Comparison of ENCODE assay signal across 15 cellular contexts in genomic region chr1:18279713-18280074, GRCh38.
"Had no signal": no experiment of that assay in that cellular context is flagged by ENCODE, and none has a peak within 500 bp of the region (broad histone marks: within the 10 kb centered on the region; RNA-seq: fewer than 3 reads in every experiment).

No MANE protein-coding gene starts in this region.

- H3K4me1 Mint-ChIP-seq: activated CD4-positive, alpha-beta T cell treated with anti-CD3 and anti-CD28 coated beads, Interleukin-2, amount 10 ng/mL, durations not matched to agents 7 days and 5 days; activated naive CD8-positive, alpha-beta T cell treated with anti-CD3 and anti-CD28 coated beads for 36 hours; natural killer cell; stimulated activated memory B cell treated with anti-CD40 and anti-IgM and Interleukin-4, amounts not matched to agents 10 μg/mL and 1 μg/mL and 100 μg/mL, for 72 hours had no signal

- H3K4me3 Mint-ChIP-seq: activated CD4-positive, alpha-beta T cell treated with anti-CD3 and anti-CD28 coated beads, Interleukin-2, amount 10 ng/mL, durations not matched to agents 7 days and 5 days; activated naive CD8-positive, alpha-beta T cell treated with anti-CD3 and anti-CD28 coated beads for 36 hours; natural killer cell; stimulated activated memory B cell treated with anti-CD40 and anti-IgM and Interleukin-4, amounts not matched to agents 10 μg/mL and 1 μg/mL and 100 μg/mL, for 72 hours had no signal

- DNase-seq: activated CD4-positive, alpha-beta T cell treated with anti-CD3 and anti-CD28 coated beads, Interleukin-2, amount 10 ng/mL, durations not matched to agents 7 days and 5 days; activated CD8-positive, alpha-beta memory T cell treated with anti-CD3 and anti-CD28 coated beads for 24 hours; activated naive CD8-positive, alpha-beta T cell treated with anti-CD3 and anti-CD28 coated beads for 36 hours; body of pancreas; cortex of kidney; effector CD8-positive, alpha-beta T cell; foreskin keratinocyte; glutamatergic neuron; kidney; left ventricle myocardium inferior; natural killer cell; stimulated activated CD4-positive, alpha-beta T cell treated with anti-CD3 and anti-CD28 coated beads, Interleukin-2, amount 100 ng/mL, for 48 hours; thyroid gland; uterus had no signal

- H3K27ac ChIP-seq: body of pancreas, foreskin keratinocyte, left ventricle myocardium inferior, thyroid gland, uterus had no signal

- H3K4me3 ChIP-seq: body of pancreas, left ventricle myocardium inferior, thyroid gland, uterus had no signal

- H3K36me3 Mint-ChIP-seq: activated naive CD8-positive, alpha-beta T cell treated with anti-CD3 and anti-CD28 coated beads for 36 hours; natural killer cell; stimulated activated memory B cell treated with anti-CD40 and anti-IgM and Interleukin-4, amounts not matched to agents 10 μg/mL and 1 μg/mL and 100 μg/mL, for 72 hours had no signal

- H3K9me3 ChIP-seq: body of pancreas, left ventricle myocardium inferior, thyroid gland, uterus had no signal

- H3K9me3 Mint-ChIP-seq: activated CD4-positive, alpha-beta T cell treated with anti-CD3 and anti-CD28 coated beads, Interleukin-2, amount 10 ng/mL, durations not matched to agents 7 days and 5 days; activated naive CD8-positive, alpha-beta T cell treated with anti-CD3 and anti-CD28 coated beads for 36 hours; natural killer cell; stimulated activated memory B cell treated with anti-CD40 and anti-IgM and Interleukin-4, amounts not matched to agents 10 μg/mL and 1 μg/mL and 100 μg/mL, for 72 hours had no signal

- H3K27me3 Mint-ChIP-seq: activated CD4-positive, alpha-beta T cell treated with anti-CD3 and anti-CD28 coated beads, Interleukin-2, amount 10 ng/mL, durations not matched to agents 7 days and 5 days had no signal

- ATAC-seq: body of pancreas; foreskin keratinocyte; natural killer cell; stimulated activated memory B cell treated with anti-CD40 and anti-IgM and Interleukin-4, amounts not matched to agents 10 μg/mL and 1 μg/mL and 100 μg/mL, for 72 hours had no signal

- H3K27me3 ChIP-seq: body of pancreas, foreskin keratinocyte, thyroid gland had no signal

- H3K27ac Mint-ChIP-seq: activated CD4-positive, alpha-beta T cell treated with anti-CD3 and anti-CD28 coated beads, Interleukin-2, amount 10 ng/mL, durations not matched to agents 7 days and 5 days; activated naive CD8-positive, alpha-beta T cell treated with anti-CD3 and anti-CD28 coated beads for 36 hours; natural killer cell; stimulated activated memory B cell treated with anti-CD40 and anti-IgM and Interleukin-4, amounts not matched to agents 10 μg/mL and 1 μg/mL and 100 μg/mL, for 72 hours had no signal

- H3K4me1 ChIP-seq: body of pancreas, foreskin keratinocyte, left ventricle myocardium inferior, uterus had no signal

- H3K36me3 ChIP-seq: left ventricle myocardium inferior, thyroid gland, uterus had no signal
